In genomic region chr10:80542053-80542452, GRCh38 we compare ENCODE assay signal across 18 cellular contexts. TPM values are rescaled to one million over a fixed set of nuclear protein-coding genes. Genes with fewer than 3 reads are reported as not detected.
A peak's percentile ranks its signal among the peaks of the same experiment; 100 is the strongest.
DNase-seq lines count a peak whose midpoint lies in the region; ATAC-seq and TF ChIP-seq lines count a peak whose summit lies in the region.
"Had no signal": no experiment of that assay in that cellular context is flagged by ENCODE, and none has a peak within 500 bp of the region (broad histone marks: within the 10 kb centered on the region; RNA-seq: fewer than 3 reads in every experiment).

No MANE protein-coding gene starts in this region.

- no peak overlapping the region for H3K4me3 Mint-ChIP-seq in activated T-helper 17 cell treated with anti-CD3 and anti-CD28 coated beads, Interleukin-2, amount 50 U/mL, for 72 hours
- H3K4me3 Mint-ChIP-seq: effector memory CD8-positive, alpha-beta T cell; nephron progenitor cell had no signal

- H3K27ac ChIP-seq in heart right ventricle = peak overlapping the region in 9 of 10 donors; percentile 34 to 86 (median 79)
- peak overlapping the region in 3 of 4 donors; percentile 60 to 72 (median 61) for H3K27ac ChIP-seq in upper lobe of left lung
- H3K27ac ChIP-seq: brain microvascular endothelial cell, VCaP had no signal

- H3K27ac Mint-ChIP-seq in activated T-helper 17 cell treated with anti-CD3 and anti-CD28 coated beads, Interleukin-2, amount 50 U/mL, for 72 hours = peak overlapping the region; percentile 81

- H3K36me3 Mint-ChIP-seq in activated T-helper 17 cell treated with anti-CD3 and anti-CD28 coated beads, Interleukin-2, amount 50 U/mL, for 72 hours (ENCODE audit: low read depth) = no peaks in the 10 kb centered on the region

- intact Hi-C loops in heart right ventricle (cut with DNase I) = no loop called here
- intact Hi-C loops in left ventricle myocardium superior (cut with micrococcal nuclease) = no loop called here

- no peak for TF ChIP-seq POLR2A in upper lobe of left lung (IDR thresholded peaks at IDR 0.05)

- DNase-seq in heart right ventricle (no peak), left ventricle myocardium superior (no peak), left lobe of liver (ENCODE audit: low spot score) (peak; percentile 18), upper lobe of left lung (no peak), NCI-H82 treated with DMSO at 0.1 percent for 48 hours (lab: John Stamatoyannopoulos, UW; ENCODE audit: unreplicated experiment) (no peak), NCI-H524 treated with DMSO at 0.1 percent for 48 hours (lab: John Stamatoyannopoulos, UW) (no peak)
- DNase-seq: activated naive CD4-positive, alpha-beta T cell; brain microvascular endothelial cell; effector memory CD8-positive, alpha-beta T cell; glutamatergic neuron; left colon; NCI-H1048; nephron progenitor cell; spleen; substantia nigra had no signal

- H3K27me3 Mint-ChIP-seq in activated T-helper 17 cell treated with anti-CD3 and anti-CD28 coated beads, Interleukin-2, amount 50 U/mL, for 72 hours = no peaks in the 10 kb centered on the region

- H3K9me3 ChIP-seq in heart right ventricle = no peaks in the 10 kb centered on the region
- H3K9me3 ChIP-seq in upper lobe of left lung = no peaks in the 10 kb centered on the region
- H3K9me3 ChIP-seq: spleen had no signal

- H3K4me1 ChIP-seq in heart right ventricle (peaks cover 0 to 45% (median 18%) of the 10 kb centered on the region in 9 donors), upper lobe of left lung (peaks cover 13 to 25% (median 22%) of the 10 kb centered on the region in 4 donors)

- H3K4me3 ChIP-seq in heart right ventricle (no peak overlapping the region), upper lobe of left lung (no peak overlapping the region)
- H3K4me3 ChIP-seq: spleen had no signal

- H3K36me3 ChIP-seq in heart right ventricle = no peaks in the 10 kb centered on the region
- H3K36me3 ChIP-seq in upper lobe of left lung = no peaks in the 10 kb centered on the region
- H3K36me3 ChIP-seq: brain microvascular endothelial cell, spleen had no signal

- TF ChIP-seq EP300 in upper lobe of left lung (IDR thresholded peaks at IDR 0.05) = no peak

- H3K27me3 ChIP-seq in heart right ventricle = no peaks in the 10 kb centered on the region
- H3K27me3 ChIP-seq in upper lobe of left lung = no peaks in the 10 kb centered on the region
- H3K27me3 ChIP-seq: brain microvascular endothelial cell, spleen had no signal

- WGBS in heart right ventricle, 2 donors = 68 to 71% methylated on average over 4 of the region's 4 CpGs
- WGBS in upper lobe of left lung, 2 donors = 76 to 84% methylated on average over 4 of the region's 4 CpGs

- H3K9me3 Mint-ChIP-seq in activated T-helper 17 cell treated with anti-CD3 and anti-CD28 coated beads, Interleukin-2, amount 50 U/mL, for 72 hours = no peaks in the 10 kb centered on the region
- H3K9me3 Mint-ChIP-seq: effector memory CD8-positive, alpha-beta T cell had no signal

- peaks cover 18% of the 10 kb centered on the region for H3K4me1 Mint-ChIP-seq in activated T-helper 17 cell treated with anti-CD3 and anti-CD28 coated beads, Interleukin-2, amount 50 U/mL, for 72 hours

- ATAC-seq in heart right ventricle (peak in 4 of 8 donors; percentile 14 to 48 (median 30)), left ventricle myocardium superior (no peak), left lobe of liver (no peak), upper lobe of left lung (ENCODE audit: low FRiP score in 2 of 2) (no peak), GM19351 (IDR thresholded peaks at IDR 0.05; ENCODE audit: unreplicated experiment) (no peak)
- no peak for ATAC-seq in activated T-helper 17 cell treated with anti-CD3 and anti-CD28 coated beads, Interleukin-2, amount 50 U/mL, for 72 hours (replicated peaks)
- ATAC-seq: effector memory CD8-positive, alpha-beta T cell; left colon had no signal

- TF ChIP-seq CTCF in heart right ventricle (IDR thresholded peaks at IDR 0.05) (no peak), upper lobe of left lung (IDR thresholded peaks at IDR 0.05) (no peak)

RNA-seq across cellular contexts. Expression of gene SH2D4B, which starts 4.4 kb away (rescaled TPM):
- not detected for total RNA-seq in heart right ventricle
- not detected for polyA plus RNA-seq in heart right ventricle
- total RNA-seq in left ventricle myocardium superior = not detected
- total RNA-seq in activated T-helper 17 cell treated with anti-CD3 and anti-CD28 coated beads, Interleukin-2, amount 50 U/mL, for 72 hours = under 1 TPM; 0.11 to 0.32 TPM
- total RNA-seq in left lobe of liver = not detected
- total RNA-seq in upper lobe of left lung = 1 to 10 TPM in 1 of 6 donors, under 1 TPM in 4, not detected in 1; 0.15 to 1.0 (median 0.55) TPM
- total RNA-seq: left colon had no signal
